9 cellular contexts compared by ENCODE assay signal in the genomic region with DNA sequence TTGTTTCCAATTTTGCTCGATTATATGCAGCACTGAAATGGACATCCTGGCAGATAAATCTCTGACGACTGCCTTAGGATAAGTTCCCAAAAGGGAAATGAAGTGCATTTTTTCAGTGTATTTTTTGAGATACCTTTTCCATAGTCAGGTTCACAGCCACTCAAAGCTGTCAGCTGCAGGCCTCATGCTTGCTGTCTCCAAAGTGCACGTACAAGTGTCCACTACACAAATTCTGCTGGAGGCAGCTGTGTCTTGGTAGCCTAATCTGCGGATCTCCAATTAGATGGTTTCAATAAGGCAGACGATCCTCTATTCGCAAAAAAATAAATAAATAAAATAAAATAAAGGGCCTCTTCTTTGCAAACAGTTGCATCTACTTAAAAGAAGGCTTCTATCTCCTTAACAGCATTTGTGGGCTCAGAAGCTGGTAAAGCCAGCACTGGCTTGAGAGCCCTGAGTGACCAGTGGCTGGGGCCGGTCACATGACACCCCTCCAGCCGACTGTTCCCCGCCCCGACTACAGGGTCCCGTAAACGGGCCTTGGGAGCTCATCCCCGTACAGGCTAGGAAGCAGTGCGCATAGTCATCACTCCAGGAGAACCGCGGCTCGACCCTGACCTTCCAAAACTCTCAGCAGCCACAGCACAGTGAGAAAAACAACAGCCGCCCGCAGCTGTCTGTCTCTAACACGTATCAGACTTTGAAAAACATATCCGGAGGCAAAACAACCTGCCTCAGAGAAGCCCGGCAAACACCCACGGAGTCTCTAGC. TPM values are rescaled to one million over a fixed set of nuclear protein-coding genes. Genes with fewer than 3 reads are reported as not detected.
DNase-seq lines count a peak whose midpoint lies in the region; ATAC-seq, FAIRE-seq and TF ChIP-seq lines count a peak whose summit lies in the region.
"Had no signal": no experiment of that assay in that cellular context is flagged by ENCODE, and none has a peak within 500 bp of the region (broad histone marks: within the 10 kb centered on the region; RNA-seq: fewer than 3 reads in every experiment).

No MANE protein-coding gene starts in this region.

- H3K79me2 ChIP-seq in Karpas-422 (ENCODE audit: low read length): no peaks in the 10 kb centered on the region

- H2AFZ ChIP-seq in Karpas-422 (ENCODE audit: low read length): no peak overlapping the region

- no peaks in the 10 kb centered on the region for H3K27me3 ChIP-seq in Karpas-422 (ENCODE audit: low read length)
- no peaks in the 10 kb centered on the region for H3K27me3 ChIP-seq in colonic mucosa
- no peaks in the 10 kb centered on the region for H3K27me3 ChIP-seq in small intestine (ENCODE audit: control insufficient read depth in 2 of 2, insufficient read depth in 2 of 2, low read length in 2 of 2)

- H3K36me3 ChIP-seq in Karpas-422 (ENCODE audit: insufficient read depth, low read length) (no peaks in the 10 kb centered on the region), colonic mucosa (no peaks in the 10 kb centered on the region), small intestine (ENCODE audit: control insufficient read depth in 2 of 2, insufficient read depth in 2 of 2, low read length in 2 of 2) (no peaks in the 10 kb centered on the region)
- H3K36me3 ChIP-seq: neutrophil had no signal

- WGBS in small intestine, 3 donors: 40 to 77% (median 61%) methylated on average over 23 of the region's 23 CpGs

- no peak for TF ChIP-seq CTCF in colonic mucosa (IDR thresholded peaks at IDR 0.05)

- H3K4me1 ChIP-seq in Karpas-422 (ENCODE audit: low read length): peaks cover 11% of the 10 kb centered on the region
- peaks cover 5% of the 10 kb centered on the region for H3K4me1 ChIP-seq in colonic mucosa
- peaks cover 0 to 2% of the 10 kb centered on the region in 2 donors for H3K4me1 ChIP-seq in small intestine (ENCODE audit: control insufficient read depth in 2 of 2, insufficient read depth in 1 of 2, low read depth in 1 of 2, low read length in 1 of 2)

- intact Hi-C loops in colonic mucosa (cut with DNase I): no loop called here

- peak; percentile 36 for DNase-seq in Karpas-422
- DNase-seq in colonic mucosa: peak; percentile 47
- DNase-seq in left lobe of liver (ENCODE audit: low spot score): no peak
- DNase-seq in small intestine: peak; percentile 7
- no peak for DNase-seq in NK-92 treated with Interleukin-12 subunit alpha and Interleukin-12 subunit beta, amount 100 ng/mL, for 24 hours (lab: John Stamatoyannopoulos, UW)
- DNase-seq in middle frontal gyrus (ENCODE audit: extremely low spot score, low spot score): no peak
- no peak for DNase-seq in T-helper 9 cell

- H3K27ac ChIP-seq in Karpas-422 (ENCODE audit: low read length) (no peak overlapping the region), colonic mucosa (peak overlapping the region; percentile 20), small intestine (ENCODE audit: low read depth in 1 of 2, low read length in 1 of 2) (peak overlapping the region in 1 of 2 donors; percentile 79)
- H3K27ac ChIP-seq: neutrophil had no signal

- no peaks in the 10 kb centered on the region for H4K20me1 ChIP-seq in Karpas-422 (ENCODE audit: insufficient read depth, low read depth, low read length)

- no peaks in the 10 kb centered on the region for H3K9me2 ChIP-seq in Karpas-422 (replicated peaks; ENCODE audit: insufficient read depth, low read length)

- H3K9ac ChIP-seq in Karpas-422 (ENCODE audit: low read length) (no peak overlapping the region), colonic mucosa (ENCODE audit: low read depth in 2 of 2, low read length in 2 of 2) (peak overlapping the region; percentile 12 to 35)

- H3K4me2 ChIP-seq in Karpas-422 (ENCODE audit: low read depth, low read length, poor library complexity, severe bottlenecking): no peak overlapping the region

- ATAC-seq in left lobe of liver (peak; percentile 27), HG02885 (IDR thresholded peaks at IDR 0.05; ENCODE audit: poor library complexity, unreplicated experiment) (no peak)

- H3K4me3 ChIP-seq in Karpas-422 (ENCODE audit: low read length) (no peak overlapping the region), colonic mucosa (no peak overlapping the region), small intestine (ENCODE audit: low read depth in 1 of 2, low read length in 2 of 2) (no peak overlapping the region)

- FAIRE-seq in small intestine (lab: Jason Lieb, UNC): no peak

- H3K9me3 ChIP-seq in Karpas-422 (ENCODE audit: low read length) (no peaks in the 10 kb centered on the region), colonic mucosa (no peaks in the 10 kb centered on the region), small intestine (ENCODE audit: control insufficient read depth, low read depth) (no peaks in the 10 kb centered on the region)
- H3K9me3 ChIP-seq: neutrophil had no signal

RNA-seq across cellular contexts. Expression of gene RPH3AL, which starts 18.8 kb away (rescaled TPM):
- total RNA-seq in Karpas-422 (2014; rRNA removed; shearing (Covaris generic); ENCODE audit: low replicate concordance): 0.29 TPM in 1 of 2 replicates, not detected in the other
- total RNA-seq in colonic mucosa: 10 to 100 TPM; 14.9 to 34.2 TPM
- 87.4 TPM for total RNA-seq in left lobe of liver
- polyA plus RNA-seq in small intestine: 10 to 100 TPM; 10.5 to 18.8 (median 13.3) TPM

Comparison
In these comparisons a context has a peak if more than half of its experiments do, and no peak if none do; other contexts are left out.
1. DNase-seq: peak in Karpas-422 (single experiment), colonic mucosa (single experiment) and small intestine (single experiment); none in left lobe of liver (single experiment), NK-92 treated with Interleukin-12 subunit alpha and Interleukin-12 subunit beta, amount 100 ng/mL, for 24 hours (single experiment), middle frontal gyrus (single experiment) and T-helper 9 cell (single experiment).
2. RNA of gene RPH3AL, which starts 18.8 kb away (total RNA-seq): 87.4 TPM in left lobe of liver (single experiment) and 14.9 to 34.2 TPM in colonic mucosa; 0.29 TPM in Karpas-422; every median in the first group is over 10 times any median in the second.